ENCODE assay signal across 26 cellular contexts in the genomic region with DNA sequence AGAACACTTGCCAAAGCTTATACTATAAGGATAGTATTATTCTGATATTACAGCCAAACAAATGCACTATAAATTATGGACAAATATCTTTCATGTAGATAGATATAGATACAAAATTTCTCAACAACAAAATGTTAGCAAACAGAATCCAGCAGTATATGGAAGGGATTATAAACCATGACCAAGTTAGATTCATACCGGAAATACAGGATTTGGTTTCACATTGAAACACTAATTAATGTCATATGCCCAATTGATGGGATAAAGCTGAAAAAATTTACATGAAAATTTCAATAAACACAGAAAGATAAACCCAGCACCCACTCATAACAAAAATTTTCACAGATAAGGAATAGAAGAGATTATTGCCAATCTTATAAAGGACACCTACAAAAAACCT.
"Had no signal": no experiment of that assay in that cellular context is flagged by ENCODE, and none has a peak within 500 bp of the region (broad histone marks: within the 10 kb centered on the region; RNA-seq: fewer than 3 reads in every experiment).

No MANE protein-coding gene starts in this region.

- H3K36me3 ChIP-seq: breast epithelium, colonic mucosa, MG63, Peyer's patch, SJSA1 had no signal

- H3K27ac ChIP-seq: breast epithelium, colonic mucosa, Peyer's patch, SJSA1, VCaP had no signal

- H3K4me3 ChIP-seq: breast epithelium, colonic mucosa, MG63, Peyer's patch, SJSA1 had no signal

- DNase-seq: activated CD4-positive, alpha-beta T cell treated with anti-CD3 and anti-CD28 coated beads for 4 hours; activated CD8-positive, alpha-beta memory T cell treated with anti-CD3 and anti-CD28 coated beads, Interleukin-2, amount 50 U/mL, for 4 hours; activated CD8-positive, alpha-beta T cell treated with anti-CD3 and anti-CD28 coated beads for 36 hours; activated naive CD4-positive, alpha-beta T cell treated with anti-CD3 and anti-CD28 coated beads, Interleukin-2, amount 50 U/mL, for 16 hours; activated naive CD8-positive, alpha-beta T cell treated with anti-CD3 and anti-CD28 coated beads, Interleukin-2, amount 10 ng/mL, durations not matched to agents 7 days and 5 days; activated T-cell treated with anti-CD3 and anti-CD28 coated beads, Interleukin-2, amount 50 U/mL, for 72 hours; aorta; caudate nucleus; colonic mucosa; MG63; MV-4-11; NCI-H1092 treated with DMSO at 0.1 percent for 48 hours; NCI-H1436; NCI-H1694 treated with DMSO at 0.1 percent for 48 hours; NCI-H2081; NCI-H510A treated with DMSO at 0.1 percent for 48 hours; NCI-H69; NK-92 treated with Interleukin-12 subunit alpha and Interleukin-12 subunit beta, amount 100 ng/mL, for 24 hours; OCI-M1; Peyer's patch; SHP77; T-helper 2 cell had no signal

- ATAC-seq: activated CD4-positive, CD25-positive, alpha-beta regulatory T cell treated with anti-CD3 and anti-CD28 coated beads, Interleukin-2, amount 50 U/mL, for 24 hours; activated CD8-positive, alpha-beta T cell treated with anti-CD3 and anti-CD28 coated beads for 36 hours; activated T-cell treated with anti-CD3 and anti-CD28 coated beads, Interleukin-2, amount 50 U/mL, for 72 hours had no signal

- H3K27me3 ChIP-seq: breast epithelium, colonic mucosa, MG63, Peyer's patch, SJSA1 had no signal

- H3K9me3 ChIP-seq: breast epithelium, colonic mucosa, Peyer's patch, SJSA1 had no signal

- H3K4me1 ChIP-seq: breast epithelium, colonic mucosa, Peyer's patch, SJSA1 had no signal
